9 cellular contexts compared by ENCODE assay signal in the genomic region with DNA sequence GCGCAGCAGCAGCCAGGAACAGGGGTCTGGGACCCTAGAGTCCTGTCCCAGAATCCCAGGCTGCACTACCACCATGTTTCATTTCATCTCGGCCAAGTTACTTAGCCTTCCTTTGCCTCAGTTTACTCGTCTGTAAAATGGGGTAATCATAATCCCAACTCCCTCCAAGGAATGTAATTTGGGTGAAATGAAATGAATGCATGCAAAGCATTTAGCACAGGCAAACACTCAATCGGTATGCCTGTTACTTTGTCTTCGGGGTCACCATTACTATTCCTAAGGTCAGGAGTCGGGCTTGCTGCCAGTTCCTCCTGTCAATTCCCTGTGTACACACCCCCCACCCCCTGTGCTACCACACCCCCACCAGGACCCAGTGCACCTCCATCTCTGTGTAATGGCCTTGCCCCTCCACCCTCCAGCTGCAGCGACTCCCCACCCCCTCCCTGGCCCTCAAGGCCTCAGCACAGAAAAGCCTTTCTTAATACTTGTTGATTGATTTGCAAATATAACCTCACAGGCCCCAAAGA. TPM values are rescaled to one million over a fixed set of nuclear protein-coding genes. Genes with fewer than 3 reads are reported as not detected.
DNase-seq lines count a peak whose midpoint lies in the region; ATAC-seq and TF ChIP-seq lines count a peak whose summit lies in the region.
"Had no signal": no experiment of that assay in that cellular context is flagged by ENCODE, and none has a peak within 500 bp of the region (broad histone marks: within the 10 kb centered on the region; RNA-seq: fewer than 3 reads in every experiment).

No MANE protein-coding gene starts in this region.

- CTCF ChIA-PET in HEK293 (lab: Yijun Ruan, JAX), result no interaction called here
- CTCF ChIA-PET in activated CD4-positive, alpha-beta memory T cell treated with anti-CD3 and anti-CD28 coated beads for 36 hours (lab: Charles Lee), result no interaction called here

- no peak for DNase-seq in smooth muscle cell (lab: John Stamatoyannopoulos, UW; ENCODE audit: unreplicated experiment)
- DNase-seq in hypothalamus (lab: John Stamatoyannopoulos, UW), result no peak
- no peak for DNase-seq in activated CD4-positive, alpha-beta memory T cell treated with anti-CD3 and anti-CD28 coated beads for 36 hours
- no peak for DNase-seq in cerebellar cortex (ENCODE audit: low spot score)

- POLR2A ChIA-PET in HEK293 (lab: Yijun Ruan, JAX), result no interaction called here
- POLR2A ChIA-PET in activated CD4-positive, alpha-beta memory T cell treated with anti-CD3 and anti-CD28 coated beads for 36 hours (lab: Charles Lee), result no interaction called here

- H3K4me3 ChIP-seq in HEK293 (ENCODE audit: low read depth, low read length) (no peak overlapping the region), iPS-18c (ENCODE audit: insufficient read depth, low read depth, low read length) (peak overlapping the region; percentile 82; the same call in 1 of the 2 replicates), smooth muscle cell (peak overlapping the region; percentile 97)

- no peak overlapping the region for H2AFZ ChIP-seq in smooth muscle cell (ENCODE audit: low read depth)

- no peaks in the 10 kb centered on the region for H4K20me1 ChIP-seq in smooth muscle cell (ENCODE audit: low read depth)

- H3K36me3 Mint-ChIP-seq in activated CD4-positive, alpha-beta memory T cell treated with anti-CD3 and anti-CD28 coated beads for 36 hours, result no peaks in the 10 kb centered on the region

- no peak overlapping the region for H3K27ac Mint-ChIP-seq in activated CD4-positive, alpha-beta memory T cell treated with anti-CD3 and anti-CD28 coated beads for 36 hours

- H3K79me2 ChIP-seq in smooth muscle cell (ENCODE audit: low read depth), result peaks cover 50% of the 10 kb centered on the region

- H3K4me2 ChIP-seq in smooth muscle cell, result peak overlapping the region; percentile 98

- peaks cover 37% of the 10 kb centered on the region for H3F3A ChIP-seq in smooth muscle cell (ENCODE audit: low read depth)

- peaks cover 17% of the 10 kb centered on the region for H3K27me3 Mint-ChIP-seq in activated CD4-positive, alpha-beta memory T cell treated with anti-CD3 and anti-CD28 coated beads for 36 hours

- H3K4me1 Mint-ChIP-seq in activated CD4-positive, alpha-beta memory T cell treated with anti-CD3 and anti-CD28 coated beads for 36 hours (ENCODE audit: low read depth), result no peaks in the 10 kb centered on the region

- WGBS in smooth muscle cell (ENCODE audit: low lambda C conversion rate), result 49% methylated on average over 7 of the region's 7 CpGs

- H3K27ac ChIP-seq in HEK293 (ENCODE audit: extremely low read depth, low read depth, low read length) (no peak overlapping the region), VCaP (peak overlapping the region; percentile 91), smooth muscle cell (ENCODE audit: low read depth) (peak overlapping the region; percentile 29)

- intact Hi-C loops in activated CD4-positive, alpha-beta memory T cell treated with anti-CD3 and anti-CD28 coated beads for 36 hours (cut with micrococcal nuclease), result no loop called here

- H3K4me3 Mint-ChIP-seq in activated CD4-positive, alpha-beta memory T cell treated with anti-CD3 and anti-CD28 coated beads for 36 hours, result no peak overlapping the region

- H3K9ac ChIP-seq in smooth muscle cell (ENCODE audit: low read depth), result no peak overlapping the region

- H3K9me3 ChIP-seq in HEK293 (ENCODE audit: control insufficient read depth, insufficient read depth, low read depth, low read length), result no peaks in the 10 kb centered on the region
- no peaks in the 10 kb centered on the region for H3K9me3 ChIP-seq in iPS-18c (ENCODE audit: control insufficient read depth, insufficient read depth, low read length)
- H3K9me3 ChIP-seq in smooth muscle cell (replicated peaks; ENCODE audit: low read depth), result no peaks in the 10 kb centered on the region

- TF ChIP-seq CTCF in HEK293 (tag by site-specific recombination; IDR thresholded peaks at IDR 0.05) (no peak), VCaP (conservative IDR thresholded peaks at IDR 0.05) (no peak), smooth muscle cell (IDR thresholded peaks at IDR 0.05; ENCODE audit: borderline replicate concordance, insufficient read depth, poor library complexity, severe bottlenecking) (no peak)

- H3K36me3 ChIP-seq in HEK293 (ENCODE audit: control insufficient read depth in 2 of 2, insufficient read depth in 1 of 2, low read length in 2 of 2) (no peaks in the 10 kb centered on the region), smooth muscle cell (ENCODE audit: low read depth) (no peaks in the 10 kb centered on the region)

- no peak for ATAC-seq in HG03342 (IDR thresholded peaks at IDR 0.05; ENCODE audit: unreplicated experiment)
- ATAC-seq: sciatic nerve had no signal

- no peaks in the 10 kb centered on the region for H3K9me3 Mint-ChIP-seq in activated CD4-positive, alpha-beta memory T cell treated with anti-CD3 and anti-CD28 coated beads for 36 hours

- no peaks in the 10 kb centered on the region; the same call in 1 of the 2 replicates for H3K4me1 ChIP-seq in HEK293 (ENCODE audit: control insufficient read depth, insufficient read depth, low read length)
- H3K4me1 ChIP-seq in smooth muscle cell (ENCODE audit: low read depth), result peaks cover 24% of the 10 kb centered on the region

- no peaks in the 10 kb centered on the region for H3K27me3 ChIP-seq in smooth muscle cell (ENCODE audit: low read depth)

TF ChIP-seq in HEK293, 187 proteins besides CTCF, POLR2A, EP300 and RAD21:
- TF ChIP-seq ZNF571 (tag by site-specific recombination; IDR thresholded peaks at IDR 0.05) (no peak), ZNF391 (tag by site-specific recombination; IDR thresholded peaks at IDR 0.05; ENCODE audit: borderline replicate concordance, low read depth) (no peak), ZFP37 (tag by site-specific recombination; IDR thresholded peaks at IDR 0.05) (no peak), ZNF354C (tag by site-specific recombination; IDR thresholded peaks at IDR 0.05; ENCODE audit: borderline replicate concordance, low read depth) (no peak), TRIM28 (IDR thresholded peaks at IDR 0.05; ENCODE audit: borderline replicate concordance, low read length) (no peak), ZNF132 (tag by site-specific recombination; IDR thresholded peaks at IDR 0.05; ENCODE audit: borderline replicate concordance) (no peak), ZNF394 (tag by site-specific recombination; IDR thresholded peaks at IDR 0.05; ENCODE audit: borderline replicate concordance) (no peak), KLF1 (tag by site-specific recombination; IDR thresholded peaks at IDR 0.05) (0 out of 2 replicates have a peak, but pooled peaks have one; percentile 9)

RNA-seq across cellular contexts. Expression of a gene that starts 1.7 kb away (rescaled TPM):
- total RNA-seq in smooth muscle cell, result 46.6 and 50.5 TPM in 2 replicates
- polyA plus RNA-seq in smooth muscle cell, result 27.5 and 32.6 TPM in 2 replicates
- total RNA-seq in activated CD4-positive, alpha-beta memory T cell treated with anti-CD3 and anti-CD28 coated beads for 36 hours, result under 1 TPM; 0.15 to 0.31 TPM

Comparison
In these comparisons a context has a peak if more than half of its experiments do, and no peak if none do; other contexts are left out.
1. RNA of a gene that starts 1.7 kb away (total RNA-seq): 46.6 to 50.5 TPM in smooth muscle cell; 0.15 to 0.31 TPM in activated CD4-positive, alpha-beta memory T cell treated with anti-CD3 and anti-CD28 coated beads for 36 hours; every median in the first group is over 10 times any median in the second.